8 cellular contexts compared by ENCODE assay signal in genomic region chr12:52213541-52214420, GRCh38. TPM values are rescaled to one million over a fixed set of nuclear protein-coding genes. Genes with fewer than 3 reads are reported as not detected.
DNase-seq lines count a peak whose midpoint lies in the region; ATAC-seq and TF ChIP-seq lines count a peak whose summit lies in the region.

No MANE protein-coding gene starts in this region.

- peaks cover 7% of the 10 kb centered on the region for H3K4me1 ChIP-seq in cardiac muscle cell (ENCODE audit: low read depth)
- H3K4me1 ChIP-seq in psoas muscle: peaks cover 4% of the 10 kb centered on the region

- CTCF ChIA-PET in RWPE1 (lab: Yijun Ruan, JAX): interaction anchor here (0.6 to 1.9 kb wide), 19 partner anchors 11 to 178 kb away, joined by 3 to 7 read pairs (median 3); no protein-coding TSS in a partner anchor

- intact Hi-C loops in psoas muscle (cut with DNase I): loop anchor here in 1 of 2 donors (5.0 kb wide), 1 partner anchor 64 kb away; no protein-coding TSS in a partner anchor

- ATAC-seq in activated naive CD8-positive, alpha-beta T cell treated with anti-CD3 and anti-CD28 coated beads, Interleukin-2, amount 10 ng/mL, durations not matched to agents 7 days and 5 days (ENCODE audit: low read depth): peak; percentile 79
- ATAC-seq in psoas muscle: peak; percentile 94 to 96 (median 96)
- ATAC-seq in HG03159 (IDR thresholded peaks at IDR 0.05; ENCODE audit: unreplicated experiment): no peak

- TF ChIP-seq CTCF in RWPE1 (conservative IDR thresholded peaks at IDR 0.05; ENCODE audit: low read depth) (peak; percentile 81), cardiac muscle cell (IDR thresholded peaks at IDR 0.05; ENCODE audit: low read depth, low read length) (peak; percentile 99), psoas muscle (IDR thresholded peaks at IDR 0.05) (peak; percentile 95)

- H3K27me3 Mint-ChIP-seq in activated naive CD8-positive, alpha-beta T cell treated with anti-CD3 and anti-CD28 coated beads, Interleukin-2, amount 10 ng/mL, durations not matched to agents 7 days and 5 days: peaks cover 19% of the 10 kb centered on the region

- H3K4me3 ChIP-seq in cardiac muscle cell (no peak overlapping the region), psoas muscle (no peak overlapping the region)

- H3K4me1 Mint-ChIP-seq in activated naive CD8-positive, alpha-beta T cell treated with anti-CD3 and anti-CD28 coated beads, Interleukin-2, amount 10 ng/mL, durations not matched to agents 7 days and 5 days: no peaks in the 10 kb centered on the region

- peaks cover 17% of the 10 kb centered on the region for H3K27me3 ChIP-seq in cardiac muscle cell
- peaks cover 0 to 4% (median 0%) of the 10 kb centered on the region in 3 donors for H3K27me3 ChIP-seq in psoas muscle (ENCODE audit: insufficient read depth in 3 of 3, low read length in 2 of 3)

- H3K27ac ChIP-seq in RWPE1: peak overlapping the region; percentile 78
- H3K27ac ChIP-seq in cardiac muscle cell: no peak overlapping the region
- H3K27ac ChIP-seq in psoas muscle: no peak overlapping the region

- no peak overlapping the region for H3K4me3 Mint-ChIP-seq in activated naive CD8-positive, alpha-beta T cell treated with anti-CD3 and anti-CD28 coated beads, Interleukin-2, amount 10 ng/mL, durations not matched to agents 7 days and 5 days

- H3K36me3 Mint-ChIP-seq in activated naive CD8-positive, alpha-beta T cell treated with anti-CD3 and anti-CD28 coated beads, Interleukin-2, amount 10 ng/mL, durations not matched to agents 7 days and 5 days: no peaks in the 10 kb centered on the region

- DNase-seq in GF-D8 (lab: John Stamatoyannopoulos, UW): peak; percentile 45
- DNase-seq in HuH-7 (ENCODE audit: low spot score): peak; percentile 89
- DNase-seq in RWPE1 (ENCODE audit: low spot score): peak; percentile 69
- DNase-seq in activated naive CD8-positive, alpha-beta T cell treated with anti-CD3 and anti-CD28 coated beads, Interleukin-2, amount 10 ng/mL, durations not matched to agents 7 days and 5 days: peak; percentile 84
- peak; percentile 82 to 88 for DNase-seq in cardiac muscle cell (ENCODE audit: low read depth in 1 of 2, low spot score in 1 of 2)
- DNase-seq in psoas muscle: peak; percentile 76 to 88
- no peak for DNase-seq in DMS79 treated with DMSO at 0.1 percent for 48 hours (lab: John Stamatoyannopoulos, UW)

- no peaks in the 10 kb centered on the region for H3K9me3 Mint-ChIP-seq in activated naive CD8-positive, alpha-beta T cell treated with anti-CD3 and anti-CD28 coated beads, Interleukin-2, amount 10 ng/mL, durations not matched to agents 7 days and 5 days

- H3K9me3 ChIP-seq in cardiac muscle cell (ENCODE audit: low read depth) (no peaks in the 10 kb centered on the region), psoas muscle (no peaks in the 10 kb centered on the region)

- peak overlapping the region; percentile 26 for H3K27ac Mint-ChIP-seq in activated naive CD8-positive, alpha-beta T cell treated with anti-CD3 and anti-CD28 coated beads, Interleukin-2, amount 10 ng/mL, durations not matched to agents 7 days and 5 days

- POLR2A ChIA-PET in RWPE1 (lab: Yijun Ruan, JAX; ENCODE audit: low non-redundant PET): no interaction called here
- POLR2A ChIA-PET in activated naive CD8-positive, alpha-beta T cell treated with anti-CD3 and anti-CD28 coated beads, Interleukin-2, amount 10 ng/mL, durations not matched to agents 7 days and 5 days (lab: Charles Lee): no interaction called here

- H3K36me3 ChIP-seq in cardiac muscle cell: no peaks in the 10 kb centered on the region
- H3K36me3 ChIP-seq in psoas muscle (ENCODE audit: insufficient read depth in 1 of 2, low read depth in 1 of 2): no peaks in the 10 kb centered on the region

- WGBS in psoas muscle, 3 donors: 34% methylated on average over 13 of the region's 13 CpGs

RNA-seq across cellular contexts. Expression of gene KRT7, which starts 19.3 kb away (rescaled TPM):
- total RNA-seq in activated naive CD8-positive, alpha-beta T cell treated with anti-CD3 and anti-CD28 coated beads, Interleukin-2, amount 10 ng/mL, durations not matched to agents 7 days and 5 days: 1 to 10 TPM; 8.5 to 8.9 TPM
- 0.21 and 0.36 TPM in 2 replicates for total RNA-seq in cardiac muscle cell
- polyA plus RNA-seq in cardiac muscle cell: 0.50 TPM in 1 of 2 replicates, not detected in the other
- total RNA-seq in psoas muscle: 1 to 10 TPM in 3 of 4 donors, under 1 TPM in 1; 0.39 to 3.9 (median 1.9) TPM
- 1 to 10 TPM in 2 of 3 donors, under 1 TPM in 1; 0.56 to 2.2 (median 1.6) TPM for polyA plus RNA-seq in psoas muscle

RNA-seq across cellular contexts. Expression of gene KRT80, which starts 22.0 kb away (rescaled TPM):
- total RNA-seq in activated naive CD8-positive, alpha-beta T cell treated with anti-CD3 and anti-CD28 coated beads, Interleukin-2, amount 10 ng/mL, durations not matched to agents 7 days and 5 days: not detected
- total RNA-seq in cardiac muscle cell (not detected in 2 replicates), psoas muscle (10 to 100 TPM in 1 of 4 donors, 1 to 10 TPM in 2, under 1 TPM in 1; 0.11 to 14.0 (median 2.9) TPM)
- polyA plus RNA-seq in cardiac muscle cell (not detected in 2 replicates), psoas muscle (under 1 TPM; 0.13 to 0.44 (median 0.24) TPM)
